In the genomic region with DNA sequence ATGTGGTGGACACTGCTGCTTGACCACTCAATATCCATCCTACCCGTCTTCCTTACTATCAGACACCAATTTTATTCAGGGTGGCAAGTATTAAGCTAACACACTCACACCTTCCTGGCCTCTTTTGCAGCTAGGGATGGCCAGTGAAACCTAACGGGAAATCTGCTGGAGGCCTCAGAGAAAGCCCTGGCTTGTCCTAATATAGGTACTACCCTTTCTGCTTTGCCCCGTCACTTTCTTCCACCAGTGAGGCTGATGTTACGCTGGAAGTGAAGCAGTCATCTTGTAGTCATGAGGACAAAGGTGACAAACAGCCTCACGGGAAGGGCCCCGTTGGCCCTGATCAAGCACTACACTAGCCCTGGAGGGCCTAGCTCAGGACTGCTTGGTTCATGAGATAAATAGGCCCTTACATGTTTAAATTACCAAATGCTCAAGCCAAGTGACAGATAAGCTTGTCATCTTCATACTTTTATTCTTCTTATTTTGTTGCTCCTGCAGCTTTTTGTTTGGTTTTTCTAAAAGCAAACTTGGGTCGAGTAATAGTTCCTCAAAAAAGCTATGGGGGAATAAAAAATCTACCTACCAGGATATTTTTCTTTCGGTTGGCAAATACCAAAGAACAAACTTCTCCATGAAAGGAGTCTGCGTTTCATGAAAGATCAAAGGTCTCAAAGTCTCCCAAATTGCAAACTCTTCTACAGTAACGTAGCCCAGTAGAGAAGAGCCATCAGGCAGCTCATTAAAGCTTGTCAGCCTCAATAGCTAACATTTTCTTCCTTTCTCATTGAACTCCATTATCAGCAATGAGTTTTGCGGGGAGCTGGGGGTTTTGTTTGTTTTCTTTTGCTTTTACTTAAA, we compare ENCODE assay signal across 16 cellular contexts. TPM values are rescaled to one million over a fixed set of nuclear protein-coding genes. Genes with fewer than 3 reads are reported as not detected.
A peak's percentile ranks its signal among the peaks of the same experiment; 100 is the strongest.
DNase-seq lines count a peak whose midpoint lies in the region; ATAC-seq, FAIRE-seq and TF ChIP-seq lines count a peak whose summit lies in the region.
"Had no signal": no experiment of that assay in that cellular context is flagged by ENCODE, and none has a peak within 500 bp of the region (broad histone marks: within the 10 kb centered on the region; RNA-seq: fewer than 3 reads in every experiment).

No MANE protein-coding gene starts in this region.

- peak overlapping the region; percentile 78 for H3K4me2 ChIP-seq in OCI-LY7 (ENCODE audit: low read length)
- H3K4me2 ChIP-seq: neural progenitor cell had no signal

- ATAC-seq in GM19023 (IDR thresholded peaks at IDR 0.05; ENCODE audit: unreplicated experiment) = no peak
- ATAC-seq: HCT116 had no signal

- no peak overlapping the region for H2AFZ ChIP-seq in OCI-LY7 (ENCODE audit: low read length)
- H2AFZ ChIP-seq: neural progenitor cell had no signal

- TF ChIP-seq CTCF in OCI-LY7 (conservative IDR thresholded peaks at IDR 0.05; ENCODE audit: low read length) (no peak), thyroid gland (IDR thresholded peaks at IDR 0.05) (no peak), GM13977 (IDR thresholded peaks at IDR 0.05; ENCODE audit: extremely low read depth, insufficient read depth, missing control alignments) (no peak)

- H4K20me1 ChIP-seq in OCI-LY7 (ENCODE audit: insufficient read depth, low read length) = no peaks in the 10 kb centered on the region

- WGBS in thyroid gland, 2 donors = 87 to 90% methylated on average over 11 of the region's 11 CpGs

- H3K27me3 ChIP-seq in mucosa of rectum (ENCODE audit: control insufficient read depth in 2 of 2, insufficient read depth in 2 of 2, low read length in 2 of 2) (no peaks in the 10 kb centered on the region), thyroid gland (no peaks in the 10 kb centered on the region)
- H3K27me3 ChIP-seq: neural progenitor cell had no signal

- H3K4me3 ChIP-seq in OCI-LY7 (ENCODE audit: low read depth, low read length, poor library complexity, severe bottlenecking) (peak overlapping the region; percentile 52), mucosa of rectum (ENCODE audit: low read length in 2 of 2) (no peak overlapping the region), thyroid gland (replicated peaks in 1 of 3) (no peak overlapping the region)
- H3K4me3 ChIP-seq: neural progenitor cell, skin epidermis had no signal

- in situ Hi-C loops in GM13977 (cut with MboI; ENCODE audit: low pct_unique_long_range_greater_than_20kb, low sequenced_read_pairs, unreplicated experiment) = no loop called here

- no peak overlapping the region for H3K9ac ChIP-seq in mucosa of rectum (ENCODE audit: low read depth in 1 of 2, low read length in 2 of 2)
- H3K9ac ChIP-seq: neural progenitor cell had no signal

- H3K4me1 ChIP-seq in OCI-LY7 (ENCODE audit: insufficient read depth, low read length, poor library complexity, severe bottlenecking) (peaks cover 84% of the 10 kb centered on the region), mucosa of rectum (ENCODE audit: control insufficient read depth in 2 of 2, insufficient read depth in 2 of 2, low read length in 2 of 2) (peaks cover 21 to 23% of the 10 kb centered on the region in 2 donors), thyroid gland (peaks cover 83 to 99% of the 10 kb centered on the region in 2 donors)

- POLR2A ChIA-PET in OCI-LY7 (lab: Charles Lee) = interaction anchor here (0.9 to 1.8 kb wide), 12 partner anchors 10 to 74 kb away, joined by 3 to 27 read pairs (median 4); a partner anchor contains a TSS

- H3K36me3 ChIP-seq in OCI-LY7 (ENCODE audit: insufficient read depth, low read length) (peaks cover 50% of the 10 kb centered on the region), mucosa of rectum (ENCODE audit: control insufficient read depth in 2 of 2, insufficient read depth in 2 of 2, low read length in 2 of 2) (peaks cover 0 to 2% of the 10 kb centered on the region in 2 donors), thyroid gland (no peaks in the 10 kb centered on the region)
- H3K36me3 ChIP-seq: neural progenitor cell had no signal

- BruUV-seq in OCI-LY7 (replicated peaks; lab: Mats Ljungman, UMichigan) = no TSS peak

- intact Hi-C loops in OCI-LY7 (cut with micrococcal nuclease; ENCODE audit: unreplicated experiment) (loop anchor here (5.0 kb wide), 4 partner anchors 483 to 1627 kb away; a partner anchor contains a TSS), thyroid gland (cut with DNase I) (no loop called here)

- H3K79me2 ChIP-seq in OCI-LY7 (ENCODE audit: insufficient read depth, low read depth, low read length) = peaks cover 60% of the 10 kb centered on the region

- no peaks in the 10 kb centered on the region for H3K9me2 ChIP-seq in OCI-LY7 (ENCODE audit: insufficient read depth, low read length)

- TF ChIP-seq POLR2A in thyroid gland (IDR thresholded peaks at IDR 0.05) = no peak
- no peak for TF ChIP-seq POLR2A in H54 (IDR thresholded peaks at IDR 0.05; ENCODE audit: low read depth, low read length)

- FAIRE-seq in H54 (lab: Jason Lieb, UNC) = no peak

- H3K27ac ChIP-seq in OCI-LY7 (ENCODE audit: low read depth, low read length, poor library complexity, severe bottlenecking) (peak overlapping the region; percentile 100), cingulate gyrus (ENCODE audit: low read depth, low read length) (peak overlapping the region; percentile 51), mucosa of rectum (ENCODE audit: low read depth in 2 of 2, low read length in 2 of 2) (peak overlapping the region; percentile 69 to 78), thyroid gland (peak overlapping the region; percentile 73 to 91 (median 78))
- H3K27ac ChIP-seq: neural progenitor cell had no signal

- CTCF ChIA-PET in OCI-LY7 (lab: Charles Lee; ENCODE audit: unreplicated experiment) = interaction anchor here (1.0 to 1.5 kb wide), 4 partner anchors 17 to 83 kb away, joined by 3 to 8 read pairs (median 4); a partner anchor contains a TSS

- H3K9me3 ChIP-seq in OCI-LY7 (ENCODE audit: low read length) (peaks cover 27% of the 10 kb centered on the region), mucosa of rectum (ENCODE audit: control insufficient read depth in 2 of 2, low read length in 2 of 2) (no peaks in the 10 kb centered on the region), thyroid gland (no peaks in the 10 kb centered on the region)

- DNase-seq in OCI-LY7 (ENCODE audit: low spot score) = no peak
- no peak for DNase-seq in thyroid gland
- no peak for DNase-seq in GM13977 (ENCODE audit: low spot score)
- DNase-seq in H54 (ENCODE audit: insufficient read length, low spot score) = no peak
- DNase-seq: activated CD4-positive, CD25-positive, alpha-beta regulatory T cell treated with anti-CD3 and anti-CD28 coated beads, Interleukin-2, amount 50 U/mL, for 72 hours; activated CD8-positive, alpha-beta memory T cell treated with anti-CD3 and anti-CD28 coated beads, Interleukin-2, amount 50 U/mL, for 4 hours; activated naive CD4-positive, alpha-beta T cell treated with anti-CD3 and anti-CD28 coated beads, Interleukin-2, amount 10 ng/mL, durations not matched to agents 7 days and 5 days; NCI-H1930; NCI-H526 treated with DMSO at 0.1 percent for 48 hours; T-helper 1 cell had no signal

RNA-seq across cellular contexts. Expression of a gene that starts 17.5 kb away (rescaled TPM):
- 22.7 and 35.4 TPM in 2 replicates for total RNA-seq in OCI-LY7 (2014; rRNA removed; shearing (Covaris generic))
- total RNA-seq in OCI-LY7 (2022) (79.0 and 95.7 TPM in 2 replicates), thyroid gland (100 to 1,000 TPM in 2 of 4 donors, 10 to 100 TPM in 2; 86.1 to 143 (median 103) TPM)
